Comparison of ENCODE assay signal across 11 cellular contexts in genomic region chr11:124934862-124935547, GRCh38. TPM values are rescaled to one million over a fixed set of nuclear protein-coding genes. Genes with fewer than 3 reads are reported as not detected.
DNase-seq lines count a peak whose midpoint lies in the region; ATAC-seq and TF ChIP-seq lines count a peak whose summit lies in the region.
"Had no signal": no experiment of that assay in that cellular context is flagged by ENCODE, and none has a peak within 500 bp of the region (broad histone marks: within the 10 kb centered on the region; RNA-seq: fewer than 3 reads in every experiment).

No MANE protein-coding gene starts in this region.

- peak; percentile 41 to 89 for ATAC-seq in left cardiac atrium
- no peak for ATAC-seq in Right ventricle myocardium superior (ENCODE audit: poor library complexity)
- ATAC-seq in GM21526 (IDR thresholded peaks at IDR 0.05; ENCODE audit: low FRiP score, unreplicated experiment), result no peak

- H3K27ac ChIP-seq in brain microvascular endothelial cell, result peak overlapping the region; percentile 68
- H3K27ac ChIP-seq: BLaER1 had no signal

- H3K27ac Mint-ChIP-seq in type B pancreatic cell, result no peak overlapping the region

- intact Hi-C loops in left cardiac atrium (cut with DNase I) (no loop called here), Right ventricle myocardium superior (cut with DNase I) (no loop called here)

- TF ChIP-seq POLR2A in erythroblast (IDR thresholded peaks at IDR 0.05; ENCODE audit: low read length), result no peak

- H3K36me3 Mint-ChIP-seq in type B pancreatic cell, result no peaks in the 10 kb centered on the region

- in situ Hi-C loops in brain microvascular endothelial cell (cut with HindIII; ENCODE audit: low pct_ligation_motif_present, low sequenced_read_pairs), result no loop called here

- TF ChIP-seq CTCF in brain microvascular endothelial cell (IDR thresholded peaks at IDR 0.05; ENCODE audit: low read depth, low read length, missing control alignments) (peak; percentile 41), type B pancreatic cell (conservative IDR thresholded peaks at IDR 0.05) (peak; percentile 32)

- no peaks in the 10 kb centered on the region for H3K27me3 ChIP-seq in brain microvascular endothelial cell (replicated peaks)
- H3K27me3 ChIP-seq: BLaER1 had no signal

- no peaks in the 10 kb centered on the region for H3K9me3 Mint-ChIP-seq in type B pancreatic cell
- H3K9me3 Mint-ChIP-seq: nephron progenitor cell had no signal

- DNase-seq in left cardiac atrium (no peak), Right ventricle myocardium superior (no peak), brain microvascular endothelial cell (peak; percentile 76), kidney glomerular epithelial cell (lab: John Stamatoyannopoulos, UW) (peak; percentile 94), type B pancreatic cell (ENCODE audit: extremely low spot score, unreplicated experiment) (no peak), erythroblast (lab: John Stamatoyannopoulos, UW) (no peak), ecto neural progenitor cell (ENCODE audit: low spot score) (no peak)
- DNase-seq: NCI-H187, nephron progenitor cell had no signal

- no peak overlapping the region for H3K4me3 Mint-ChIP-seq in type B pancreatic cell
- H3K4me3 Mint-ChIP-seq: nephron progenitor cell had no signal

- H3K4me3 ChIP-seq in brain microvascular endothelial cell (ENCODE audit: low read depth, low read length), result no peak overlapping the region
- H3K4me3 ChIP-seq: BLaER1 had no signal

- H3K36me3 ChIP-seq in brain microvascular endothelial cell (replicated peaks), result no peaks in the 10 kb centered on the region
- H3K36me3 ChIP-seq: BLaER1 had no signal

- peaks cover 13% of the 10 kb centered on the region for H3K27me3 Mint-ChIP-seq in type B pancreatic cell

- peaks cover 1% of the 10 kb centered on the region for H3K4me1 Mint-ChIP-seq in type B pancreatic cell (ENCODE audit: unreplicated experiment)

RNA-seq across cellular contexts. Expression of gene HEPACAM, which starts 0.8 kb away (rescaled TPM):
- total RNA-seq in left cardiac atrium (1 to 10 TPM; 4.6 to 5.4 TPM), Right ventricle myocardium superior (0.35 TPM), type B pancreatic cell (ENCODE audit: low replicate concordance) (0.43 TPM in 1 of 2 replicates, not detected in the other)

RNA-seq across cellular contexts. Expression of gene HEPN1, which starts 16.0 kb away (rescaled TPM):
- total RNA-seq in left cardiac atrium, result not detected
- total RNA-seq in Right ventricle myocardium superior, result not detected
- total RNA-seq in type B pancreatic cell (ENCODE audit: low replicate concordance), result not detected in 2 replicates

RNA-seq across cellular contexts. Expression of gene CCDC15, which starts 19.0 kb away (rescaled TPM):
- total RNA-seq in left cardiac atrium, result under 1 TPM; 0.31 to 0.82 TPM
- total RNA-seq in Right ventricle myocardium superior, result 0.24 TPM
- total RNA-seq in type B pancreatic cell (ENCODE audit: low replicate concordance), result 1.5 and 3.2 TPM in 2 replicates

RNA-seq across cellular contexts. Expression of gene ROBO4, which starts 37.3 kb away (rescaled TPM):
- total RNA-seq in left cardiac atrium, result 10 to 100 TPM; 18.9 to 43.3 TPM
- 21.9 TPM for total RNA-seq in Right ventricle myocardium superior
- total RNA-seq in type B pancreatic cell (ENCODE audit: low replicate concordance), result not detected in 2 replicates

Comparison
In these comparisons a context has a peak if more than half of its experiments do, and no peak if none do; other contexts are left out.
1. ATAC-seq: peak in left cardiac atrium (2 of 2); none in Right ventricle myocardium superior (single experiment) and GM21526 (single experiment).
2. DNase-seq: peak in brain microvascular endothelial cell (single experiment) and kidney glomerular epithelial cell (single experiment); none in left cardiac atrium (single experiment), Right ventricle myocardium superior (single experiment), type B pancreatic cell (single experiment), erythroblast (0 of 2) and ecto neural progenitor cell (single experiment).